Comparison of ENCODE assay signal across 10 cellular contexts in genomic region chr1:93617670-93618488, GRCh38.
DNase-seq lines count a peak whose midpoint lies in the region; ATAC-seq and TF ChIP-seq lines count a peak whose summit lies in the region.
"Had no signal": no experiment of that assay in that cellular context is flagged by ENCODE, and none has a peak within 500 bp of the region (broad histone marks: within the 10 kb centered on the region; RNA-seq: fewer than 3 reads in every experiment).

No MANE protein-coding gene starts in this region.

- H3K9me3 ChIP-seq in Panc1 (ENCODE audit: control insufficient read depth, insufficient read depth, low read depth, low read length): no peaks in the 10 kb centered on the region
- no peaks in the 10 kb centered on the region for H3K9me3 ChIP-seq in gastrocnemius medialis

- peaks cover 9% of the 10 kb centered on the region for H3K9me3 Mint-ChIP-seq in glutamatergic neuron (ENCODE audit: unreplicated experiment)
- H3K9me3 Mint-ChIP-seq in activated CD8-positive, alpha-beta T cell treated with anti-CD3 and anti-CD28 coated beads, Interleukin-2, amount 10 ng/mL, durations not matched to agents 7 days and 5 days (ENCODE audit: insufficient read depth): no peaks in the 10 kb centered on the region

- ATAC-seq in Panc1: peak; percentile 43
- ATAC-seq in gastrocnemius medialis: no peak
- ATAC-seq in HG02759 (IDR thresholded peaks at IDR 0.05; ENCODE audit: unreplicated experiment): no peak
- ATAC-seq in activated CD8-positive, alpha-beta T cell treated with anti-CD3 and anti-CD28 coated beads, Interleukin-2, amount 10 ng/mL, durations not matched to agents 7 days and 5 days: no peak

- DNase-seq in G401 (ENCODE audit: low spot score) (peak; percentile 4), Panc1 (ENCODE audit: low read depth, low spot score) (no peak), glutamatergic neuron (peak; percentile 48), gastrocnemius medialis (no peak), NCI-H345 treated with DMSO at 0.1 percent for 48 hours (lab: John Stamatoyannopoulos, UW; ENCODE audit: unreplicated experiment) (no peak), GM03348 (ENCODE audit: low spot score) (no peak)
- no peak for DNase-seq in activated CD8-positive, alpha-beta T cell treated with anti-CD3 and anti-CD28 coated beads, Interleukin-2, amount 10 ng/mL, durations not matched to agents 7 days and 5 days
- DNase-seq: activated naive CD4-positive, alpha-beta T cell treated with Interleukin-2 at 50 U/mL for 16 hours; GF-D8 had no signal

- TF ChIP-seq CTCF in Panc1 (IDR thresholded peaks at IDR 0.05): no peak
- no peak for TF ChIP-seq CTCF in glutamatergic neuron (IDR thresholded peaks at IDR 0.05; ENCODE audit: partially characterized antibody, unreplicated experiment)
- TF ChIP-seq CTCF in gastrocnemius medialis (IDR thresholded peaks at IDR 0.05 in 4 of 5, conservative IDR thresholded peaks at IDR 0.05 in 1 of 5): no peak

- H3K4me1 Mint-ChIP-seq in glutamatergic neuron (ENCODE audit: low read depth, unreplicated experiment): peaks cover 68% of the 10 kb centered on the region
- peaks cover 9% of the 10 kb centered on the region for H3K4me1 Mint-ChIP-seq in activated CD8-positive, alpha-beta T cell treated with anti-CD3 and anti-CD28 coated beads, Interleukin-2, amount 10 ng/mL, durations not matched to agents 7 days and 5 days (ENCODE audit: low read depth)

- in situ Hi-C loops in G401 (cut with HindIII; ENCODE audit: low sequenced_read_pairs): no loop called here
- in situ Hi-C loops in Panc1 (cut with HindIII; ENCODE audit: low pct_unique_long_range_greater_than_20kb, low sequenced_read_pairs): no loop called here
- in situ Hi-C loops in gastrocnemius medialis (cut with MboI; ENCODE audit: low sequenced_read_pairs in 4 of 4): loop anchor here in 3 of 4 donors (10.0 kb wide), 1 partner anchor 173 kb away; the partner anchor contains the start of gene FNBP1L (in 3 of the 3)

- H3K36me3 ChIP-seq in Panc1 (ENCODE audit: control insufficient read depth, insufficient read depth, low read length) (no peaks in the 10 kb centered on the region), gastrocnemius medialis (no peaks in the 10 kb centered on the region)

- H3K4me3 ChIP-seq in Panc1 (ENCODE audit: low read depth in 2 of 2, low read length in 2 of 2) (peak overlapping the region in 1 of 2 experiments; percentile 18; a peak in 2 of 4 replicates), gastrocnemius medialis (no peak overlapping the region)

- H3K27ac ChIP-seq in Panc1 (ENCODE audit: low read length): peak overlapping the region; percentile 93
- peak overlapping the region; percentile 84 to 90 (median 87) for H3K27ac ChIP-seq in gastrocnemius medialis

- BruUV-seq in Panc1 (replicated peaks; lab: Mats Ljungman, UMichigan): no TSS peak

- H3K4me3 Mint-ChIP-seq in glutamatergic neuron (ENCODE audit: unreplicated experiment): peak overlapping the region; percentile 73
- H3K4me3 Mint-ChIP-seq in activated CD8-positive, alpha-beta T cell treated with anti-CD3 and anti-CD28 coated beads, Interleukin-2, amount 10 ng/mL, durations not matched to agents 7 days and 5 days: no peak overlapping the region

- H3K4me1 ChIP-seq in Panc1 (ENCODE audit: control insufficient read depth, insufficient read depth, low read length) (peaks cover 78% of the 10 kb centered on the region), gastrocnemius medialis (peaks cover 40 to 49% of the 10 kb centered on the region in 2 donors)

- CTCF ChIA-PET in Panc1 (lab: Charles Lee): interaction anchor here (0.8 to 1.1 kb wide), 2 partner anchors 227 to 233 kb away, joined by 3 to 4 read pairs; no protein-coding TSS in a partner anchor
- CTCF ChIA-PET in activated CD8-positive, alpha-beta T cell treated with anti-CD3 and anti-CD28 coated beads, Interleukin-2, amount 10 ng/mL, durations not matched to agents 7 days and 5 days (lab: Charles Lee): interaction anchor here (1.6 to 2.1 kb wide), 3 partner anchors 9 to 15 kb away, joined by 3 to 12 read pairs (median 4); no protein-coding TSS in a partner anchor

- intact Hi-C loops in Panc1 (cut with micrococcal nuclease; ENCODE audit: unreplicated experiment): loop anchor here (10.0 kb wide), 1 partner anchor 183 kb away; no protein-coding TSS in a partner anchor
- intact Hi-C loops in gastrocnemius medialis (cut with DNase I; ENCODE audit: low total_unique reads): loop anchor here (5.0 kb wide), 1 partner anchor 271 kb away; the partner anchor contains the start of gene DR1

- no peak for TF ChIP-seq POLR2A in gastrocnemius medialis (IDR thresholded peaks at IDR 0.05)

- POLR2A ChIA-PET in Panc1 (lab: Charles Lee): no interaction called here
- POLR2A ChIA-PET in activated CD8-positive, alpha-beta T cell treated with anti-CD3 and anti-CD28 coated beads, Interleukin-2, amount 10 ng/mL, durations not matched to agents 7 days and 5 days (lab: Charles Lee): no interaction called here

- no peaks in the 10 kb centered on the region for H3K27me3 ChIP-seq in Panc1 (ENCODE audit: control insufficient read depth, insufficient read depth, low read length)
- H3K27me3 ChIP-seq in gastrocnemius medialis: no peaks in the 10 kb centered on the region

- H3K36me3 Mint-ChIP-seq in glutamatergic neuron (ENCODE audit: unreplicated experiment): no peaks in the 10 kb centered on the region
- no peaks in the 10 kb centered on the region for H3K36me3 Mint-ChIP-seq in activated CD8-positive, alpha-beta T cell treated with anti-CD3 and anti-CD28 coated beads, Interleukin-2, amount 10 ng/mL, durations not matched to agents 7 days and 5 days (ENCODE audit: low read depth)

- peak overlapping the region; percentile 95 for H3K27ac Mint-ChIP-seq in glutamatergic neuron (ENCODE audit: unreplicated experiment)
- H3K27ac Mint-ChIP-seq in activated CD8-positive, alpha-beta T cell treated with anti-CD3 and anti-CD28 coated beads, Interleukin-2, amount 10 ng/mL, durations not matched to agents 7 days and 5 days: no peak overlapping the region

- H3K27me3 Mint-ChIP-seq in glutamatergic neuron (ENCODE audit: unreplicated experiment): peaks cover 12% of the 10 kb centered on the region
- peaks cover 2% of the 10 kb centered on the region for H3K27me3 Mint-ChIP-seq in activated CD8-positive, alpha-beta T cell treated with anti-CD3 and anti-CD28 coated beads, Interleukin-2, amount 10 ng/mL, durations not matched to agents 7 days and 5 days (ENCODE audit: low read depth)

Comparison
In these comparisons a context has a peak if more than half of its experiments do, and no peak if none do; other contexts are left out.
1. DNase-seq: peak in G401 (single experiment) and glutamatergic neuron (single experiment); none in Panc1 (single experiment), gastrocnemius medialis (0 of 2), NCI-H345 treated with DMSO at 0.1 percent for 48 hours (single experiment), GM03348 (single experiment) and activated CD8-positive, alpha-beta T cell treated with anti-CD3 and anti-CD28 coated beads, Interleukin-2, amount 10 ng/mL, durations not matched to agents 7 days and 5 days (single experiment).
2. in situ Hi-C loops: an anchor here in gastrocnemius medialis (10.0 kb wide); none called in G401 and Panc1.